13 cellular contexts compared by ENCODE assay signal in genomic region chr17:49468827-49469385, GRCh38. TPM values are rescaled to one million over a fixed set of nuclear protein-coding genes. Genes with fewer than 3 reads are reported as not detected.
DNase-seq lines count a peak whose midpoint lies in the region; ATAC-seq and TF ChIP-seq lines count a peak whose summit lies in the region.
"Had no signal": no experiment of that assay in that cellular context is flagged by ENCODE, and none has a peak within 500 bp of the region (broad histone marks: within the 10 kb centered on the region; RNA-seq: fewer than 3 reads in every experiment).

No MANE protein-coding gene starts in this region.

- H3K4me3 ChIP-seq in cardiac fibroblast (replicated peaks in 1 of 2; ENCODE audit: low read depth in 2 of 2, low read length in 2 of 2) (no peak overlapping the region), skeletal muscle cell (ENCODE audit: low read depth, low read length) (no peak overlapping the region)
- H3K4me3 ChIP-seq: BLaER1 treated with 17β-estradiol and CSF1 and Interleukin-3, amounts not matched to agents 10 nM and 100 nM had no signal

- no peak for ATAC-seq in GM18907 (IDR thresholded peaks at IDR 0.05; ENCODE audit: unreplicated experiment)

- peak; percentile 20 for DNase-seq in M059J (ENCODE audit: low read depth)
- peak; percentile 25 to 50 for DNase-seq in cardiac fibroblast (ENCODE audit: low read depth in 2 of 2)
- no peak for DNase-seq in glutamatergic neuron
- DNase-seq in skeletal muscle cell (ENCODE audit: low read depth), result peak; percentile 25
- DNase-seq in activated T-cell treated with anti-CD3 and anti-CD28 coated beads, Interleukin-2, amount 50 U/mL, for 1 hour, result no peak
- no peak for DNase-seq in KBM-7
- DNase-seq: H9, Kasumi-1, NCI-H146, NCI-H226, NCI-H526 had no signal

- TF ChIP-seq CTCF in cardiac fibroblast (IDR thresholded peaks at IDR 0.05; ENCODE audit: low read depth, low read length), result no peak
- no peak for TF ChIP-seq CTCF in glutamatergic neuron (IDR thresholded peaks at IDR 0.05; ENCODE audit: partially characterized antibody, unreplicated experiment)

- H3K4me3 Mint-ChIP-seq in glutamatergic neuron (ENCODE audit: unreplicated experiment), result peak overlapping the region; percentile 15

- H3K27me3 Mint-ChIP-seq in glutamatergic neuron (ENCODE audit: unreplicated experiment), result peaks cover 17% of the 10 kb centered on the region

- peaks cover 27% of the 10 kb centered on the region for H3K4me1 Mint-ChIP-seq in glutamatergic neuron (ENCODE audit: low read depth, unreplicated experiment)

- H3K9me3 Mint-ChIP-seq in glutamatergic neuron (ENCODE audit: unreplicated experiment), result peaks cover 8% of the 10 kb centered on the region

- H3K27ac Mint-ChIP-seq in glutamatergic neuron (ENCODE audit: unreplicated experiment), result no peak overlapping the region
- H3K27ac Mint-ChIP-seq: H9 had no signal

- in situ Hi-C loops in KBM-7 (cut with MboI; ENCODE audit: low pct_unique_long_range_greater_than_20kb, low sequenced_read_pairs), result no loop called here

- H3K36me3 Mint-ChIP-seq in glutamatergic neuron (ENCODE audit: unreplicated experiment), result no peaks in the 10 kb centered on the region

RNA-seq across cellular contexts. Expression of gene NGFR, which starts 26.2 kb away (rescaled TPM):
- total RNA-seq in M059J (2014; rRNA removed; shearing (Covaris generic)), result 0.39 and 0.62 TPM in 2 replicates
- total RNA-seq in glutamatergic neuron (ENCODE audit: unreplicated experiment), result 131 TPM

RNA-seq across cellular contexts. Expression of gene PHB1, which starts 54.2 kb away (rescaled TPM):
- total RNA-seq in M059J (2014; rRNA removed; shearing (Covaris generic)), result 153 and 155 TPM in 2 replicates
- 134 TPM for total RNA-seq in glutamatergic neuron (ENCODE audit: unreplicated experiment)

Comparison
In these comparisons a context has a peak if more than half of its experiments do, and no peak if none do; other contexts are left out.
1. DNase-seq: peak in M059J (single experiment), cardiac fibroblast (2 of 2) and skeletal muscle cell (single experiment); none in glutamatergic neuron (single experiment), activated T-cell treated with anti-CD3 and anti-CD28 coated beads, Interleukin-2, amount 50 U/mL, for 1 hour (single experiment) and KBM-7 (single experiment).
2. RNA of gene NGFR, which starts 26.2 kb away (total RNA-seq): 131 TPM in glutamatergic neuron (single experiment); 0.39 to 0.62 TPM in M059J; every median in the first group is over 10 times any median in the second.